ENCODE assay signal across 28 cellular contexts in the genomic region with DNA sequence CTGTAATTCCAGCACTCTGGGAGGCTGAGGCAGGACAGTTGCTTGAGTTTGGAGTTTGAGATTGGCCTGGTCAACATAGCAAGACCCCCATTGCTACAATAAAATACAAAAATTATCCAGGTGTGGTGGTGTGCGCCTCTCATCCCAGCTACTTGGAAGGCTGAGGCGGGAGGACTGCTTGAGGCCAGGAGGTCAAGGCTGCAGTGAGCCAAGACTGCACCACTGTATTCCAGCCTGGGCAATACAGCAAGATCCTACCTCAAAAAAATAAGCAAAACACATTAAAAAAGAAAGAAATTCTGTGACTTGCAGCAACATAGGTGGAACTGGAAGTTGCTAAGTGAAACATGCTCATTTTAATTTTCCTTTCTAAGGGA.
DNase-seq lines count a peak whose midpoint lies in the region; ATAC-seq, FAIRE-seq and TF ChIP-seq lines count a peak whose summit lies in the region.
"Had no signal": no experiment of that assay in that cellular context is flagged by ENCODE, and none has a peak within 500 bp of the region (broad histone marks: within the 10 kb centered on the region; RNA-seq: fewer than 3 reads in every experiment).

No MANE protein-coding gene starts in this region.

- no peaks in the 10 kb centered on the region for H4K20me1 ChIP-seq in HepG2 (ENCODE audit: insufficient read depth, low read length)
- H4K20me1 ChIP-seq in BLaER1 treated with 17β-estradiol and CSF1 and Interleukin-3, amounts not matched to agents 10 nM and 100 nM: no peaks in the 10 kb centered on the region

- intact Hi-C loops in HepG2 (cut with micrococcal nuclease; ENCODE audit: unreplicated experiment): loop anchor here (2.0 kb wide), 1 partner anchor 52 kb away; no protein-coding TSS in a partner anchor
- intact Hi-C loops in right lobe of liver (cut with DNase I): no loop called here
- intact Hi-C loops in posterior vena cava (cut with DNase I): no loop called here

- WGBS in HepG2 (ENCODE audit: low lambda C conversion rate): 95% methylated on average over 2 of the region's 2 CpGs
- WGBS in right lobe of liver (ENCODE audit: insufficient coverage, low coverage, low lambda C conversion rate, missing lambda C conversion rate): 100% methylated on average over 1 of the region's 2 CpGs

- no peak overlapping the region for H3K9ac ChIP-seq in HepG2 (ENCODE audit: insufficient read depth, low read depth, low read length)
- peak overlapping the region in 4 of 11 experiments; percentile 68 to 82 (median 76); a peak in 9 of 22 replicates for H3K9ac ChIP-seq in BLaER1 treated with 17β-estradiol and CSF1 and Interleukin-3, amounts not matched to agents 10 nM and 100 nM

- H3K9me3 ChIP-seq in HepG2 (ENCODE audit: low read length): no peaks in the 10 kb centered on the region
- H3K9me3 ChIP-seq in right lobe of liver: no peaks in the 10 kb centered on the region
- no peaks in the 10 kb centered on the region for H3K9me3 ChIP-seq in BLaER1 treated with 17β-estradiol and CSF1 and Interleukin-3, amounts not matched to agents 10 nM and 100 nM (replicated peaks in 1 of 11)
- H3K9me3 ChIP-seq: A549, BE2C had no signal

- DNase-seq in HepG2 (ENCODE audit: low spot score): no peak
- no peak for DNase-seq in right lobe of liver
- DNase-seq in WTC11 (ENCODE audit: low spot score): no peak
- peak; percentile 10 for DNase-seq in posterior vena cava (ENCODE audit: low spot score)
- DNase-seq in DMS 273 (lab: John Stamatoyannopoulos, UW; ENCODE audit: unreplicated experiment): no peak
- DNase-seq in stimulated activated naive CD4-positive, alpha-beta T cell treated with Interleukin-2 at 50 U/mL for 16 hours (lab: John Stamatoyannopoulos, UW): no peak
- DNase-seq: ACHN; BE2C; C1 segment of cervical spinal cord; CD4-positive, alpha-beta memory T cell; CD4-positive, CD25-positive, alpha-beta regulatory T cell; CD8-positive, alpha-beta memory T cell; COR-L47; DMS 273 treated with DMSO at 0.1 percent for 48 hours; DMS153; DMS53; DMS79; DND-41; EL; GDM1 had no signal

- no peak for FAIRE-seq in HepG2 (lab: Jason Lieb, UNC)
- FAIRE-seq: A549, GM12878, GM12892, GM18507 had no signal

- H3K4me1 Mint-ChIP-seq in WTC11: peaks cover 6% of the 10 kb centered on the region
- H3K4me1 Mint-ChIP-seq: CD4-positive, alpha-beta memory T cell had no signal

- H3K4me3 Mint-ChIP-seq in WTC11: no peak overlapping the region
- H3K4me3 Mint-ChIP-seq: CD14-positive monocyte; CD4-positive, alpha-beta memory T cell; CD4-positive, CD25-positive, alpha-beta regulatory T cell; CD8-positive, alpha-beta memory T cell had no signal

- no peaks in the 10 kb centered on the region for H3K36me3 Mint-ChIP-seq in WTC11
- H3K36me3 Mint-ChIP-seq: CD14-positive monocyte; CD4-positive, alpha-beta memory T cell; CD4-positive, CD25-positive, alpha-beta regulatory T cell; CD8-positive, alpha-beta memory T cell had no signal

- H3K4me2 ChIP-seq in HepG2 (ENCODE audit: low read depth, low read length): no peak overlapping the region
- peak overlapping the region; percentile 51 to 87 (median 67); a peak in 21 of 22 replicates for H3K4me2 ChIP-seq in BLaER1 treated with 17β-estradiol and CSF1 and Interleukin-3, amounts not matched to agents 10 nM and 100 nM
- H3K4me2 ChIP-seq: A549 had no signal

- H3K27ac Mint-ChIP-seq in WTC11: no peak overlapping the region
- H3K27ac Mint-ChIP-seq: CD4-positive, alpha-beta memory T cell; CD4-positive, CD25-positive, alpha-beta regulatory T cell; CD8-positive, alpha-beta memory T cell had no signal

- H2AFZ ChIP-seq in HepG2 (ENCODE audit: low read length): no peak overlapping the region

- POLR2A ChIA-PET in HepG2 (lab: Yijun Ruan, JAX) (no interaction called here), WTC11 (lab: Charles Lee) (no interaction called here)

- ATAC-seq in HepG2: no peak
- no peak for ATAC-seq in right lobe of liver
- no peak for ATAC-seq in WTC11
- ATAC-seq in GM19467 (IDR thresholded peaks at IDR 0.05; ENCODE audit: unreplicated experiment): no peak
- ATAC-seq: A549 had no signal

- no peak for TF ChIP-seq RAD21 in HepG2 (CRISPR knock-in tag; IDR thresholded peaks at IDR 0.05)

- no TSS peak for BruUV-seq in HepG2 (replicated peaks; lab: Mats Ljungman, UMichigan)

- H3K27me3 ChIP-seq in HepG2 (ENCODE audit: control insufficient read depth in 1 of 2, insufficient read depth in 2 of 2, low read length in 2 of 2): no peaks in the 10 kb centered on the region
- H3K27me3 ChIP-seq in right lobe of liver: no peaks in the 10 kb centered on the region
- no peaks in the 10 kb centered on the region for H3K27me3 ChIP-seq in BLaER1 treated with 17β-estradiol and CSF1 and Interleukin-3, amounts not matched to agents 10 nM and 100 nM
- H3K27me3 ChIP-seq: BE2C had no signal

- H3K4me3 ChIP-seq in HepG2 (replicated peaks in 1 of 3; ENCODE audit: insufficient read depth in 1 of 3, low read depth in 2 of 3, low read length in 3 of 3) (no peak overlapping the region), right lobe of liver (no peak overlapping the region)
- no peak overlapping the region for H3K4me3 ChIP-seq in BLaER1 treated with 17β-estradiol and CSF1 and Interleukin-3, amounts not matched to agents 10 nM and 100 nM
- H3K4me3 ChIP-seq: A549, GM12878 had no signal

- H3K27me3 Mint-ChIP-seq in WTC11 (ENCODE audit: low read depth): no peaks in the 10 kb centered on the region

- CTCF ChIA-PET in HepG2 (lab: Yijun Ruan, JAX; ENCODE audit: low intra/inter-chr PET ratio, low total read pairs): no interaction called here
- CTCF ChIA-PET in WTC11 (lab: Charles Lee): interaction anchor here (0.5 to 0.6 kb wide), 2 partner anchors 32 to 396 kb away, joined by 3 to 4 read pairs; no protein-coding TSS in a partner anchor

- no peaks in the 10 kb centered on the region for H3K9me3 Mint-ChIP-seq in WTC11
- H3K9me3 Mint-ChIP-seq: CD14-positive monocyte; CD4-positive, alpha-beta memory T cell; CD4-positive, CD25-positive, alpha-beta regulatory T cell; CD8-positive, alpha-beta memory T cell had no signal

- H3K79me2 ChIP-seq in HepG2 (ENCODE audit: insufficient read depth, low read length): no peaks in the 10 kb centered on the region

- in situ Hi-C loops in HepG2 (cut with HindIII; ENCODE audit: extremely low pct_ligation_motif_present, low pct_unique_long_range_greater_than_20kb): no loop called here

- H3K4me1 ChIP-seq in HepG2 (ENCODE audit: insufficient read depth, low read length): peaks cover 34% of the 10 kb centered on the region
- no peaks in the 10 kb centered on the region for H3K4me1 ChIP-seq in right lobe of liver
- peaks cover 48 to 71% (median 64%) of the 10 kb centered on the region in 10 experiments for H3K4me1 ChIP-seq in BLaER1 treated with 17β-estradiol and CSF1 and Interleukin-3, amounts not matched to agents 10 nM and 100 nM
- H3K4me1 ChIP-seq: BE2C had no signal

- TF ChIP-seq POLR2A in HepG2 (IDR thresholded peaks at IDR 0.05; ENCODE audit: insufficient read depth in 1 of 2, low read depth in 2 of 2, low read length in 2 of 2) (no peak), right lobe of liver (IDR thresholded peaks at IDR 0.05) (no peak)

- no peak overlapping the region for H3K27ac ChIP-seq in HepG2 (ENCODE audit: extremely low read length, insufficient read depth, low read length)
- H3K27ac ChIP-seq in right lobe of liver: no peak overlapping the region
- peak overlapping the region in 9 of 11 experiments; percentile 77 to 96 (median 92); a peak in 18 of 22 replicates for H3K27ac ChIP-seq in BLaER1 treated with 17β-estradiol and CSF1 and Interleukin-3, amounts not matched to agents 10 nM and 100 nM
- H3K27ac ChIP-seq: 22Rv1, A549 had no signal

- TF ChIP-seq CTCF in HepG2 (CRISPR knock-in tag; IDR thresholded peaks at IDR 0.05) (no peak), right lobe of liver (IDR thresholded peaks at IDR 0.05) (no peak), WTC11 (IDR thresholded peaks at IDR 0.05) (no peak)

- TF ChIP-seq EP300 in HepG2 (IDR thresholded peaks at IDR 0.05; ENCODE audit: low read depth in 2 of 2, low read length in 2 of 2) (no peak), HepG2 (CRISPR knock-in tag; IDR thresholded peaks at IDR 0.05; ENCODE audit: borderline replicate concordance) (no peak)

- H3K36me3 ChIP-seq in HepG2 (replicated peaks in 1 of 2; ENCODE audit: control insufficient read depth in 1 of 2, insufficient read depth in 2 of 2, low read length in 2 of 2): peaks cover 2 to 5% of the 10 kb centered on the region in 2 experiments; a peak in 3 of 5 replicates
- no peaks in the 10 kb centered on the region for H3K36me3 ChIP-seq in right lobe of liver
- H3K36me3 ChIP-seq in BLaER1 treated with 17β-estradiol and CSF1 and Interleukin-3, amounts not matched to agents 10 nM and 100 nM: no peaks in the 10 kb centered on the region
- H3K36me3 ChIP-seq: BE2C had no signal

TF ChIP-seq in HepG2, 621 proteins besides CTCF, POLR2A, EP300 and RAD21 (continues in another document):
- TF ChIP-seq NONO (IDR thresholded peaks at IDR 0.05) (no peak), NONO (CRISPR knock-in tag; conservative IDR thresholded peaks at IDR 0.05) (0 out of 2 replicates have a peak, but pooled peaks have one; percentile 6), ZNF121 (CRISPR knock-in tag; IDR thresholded peaks at IDR 0.05) (peak; percentile 97), ZNF20 (CRISPR knock-in tag; IDR thresholded peaks at IDR 0.05) (no peak), MXI1 (IDR thresholded peaks at IDR 0.05; ENCODE audit: borderline replicate concordance, low read depth, low read length) (no peak), EHMT2 (IDR thresholded peaks at IDR 0.05; ENCODE audit: borderline replicate concordance, low read depth, low read length) (no peak), MEIS1 (CRISPR knock-in tag; IDR thresholded peaks at IDR 0.05; ENCODE audit: borderline replicate concordance) (no peak)

TF ChIP-seq in WTC11, 78 proteins besides CTCF, POLR2A, EP300 and RAD21 (continues in another document):
- TF ChIP-seq ZNF512 (CRISPR knock-in tag; IDR thresholded peaks at IDR 0.05; ENCODE audit: borderline replicate concordance): no peak
- peak; percentile 83; the same call in 1 of the 2 replicates for TF ChIP-seq ZNF121 (CRISPR knock-in tag; IDR thresholded peaks at IDR 0.05)
- TF ChIP-seq ZMAT4 (CRISPR knock-in tag; IDR thresholded peaks at IDR 0.05): no peak

Comparison
In these comparisons a context has a peak if more than half of its experiments do, and no peak if none do; other contexts are left out.
1. H3K27ac ChIP-seq: peak in BLaER1 treated with 17β-estradiol and CSF1 and Interleukin-3, amounts not matched to agents 10 nM and 100 nM (9 of 11); none in HepG2 (single experiment) and right lobe of liver (0 of 3).
2. Of the 50 proteins assayed by ChIP-seq in both HepG2 and WTC11: peak only in HepG2: none; only in WTC11: none; in both: ZNF121; in neither: 49.